ENCODE assay signal across 9 cellular contexts in the genomic region with DNA sequence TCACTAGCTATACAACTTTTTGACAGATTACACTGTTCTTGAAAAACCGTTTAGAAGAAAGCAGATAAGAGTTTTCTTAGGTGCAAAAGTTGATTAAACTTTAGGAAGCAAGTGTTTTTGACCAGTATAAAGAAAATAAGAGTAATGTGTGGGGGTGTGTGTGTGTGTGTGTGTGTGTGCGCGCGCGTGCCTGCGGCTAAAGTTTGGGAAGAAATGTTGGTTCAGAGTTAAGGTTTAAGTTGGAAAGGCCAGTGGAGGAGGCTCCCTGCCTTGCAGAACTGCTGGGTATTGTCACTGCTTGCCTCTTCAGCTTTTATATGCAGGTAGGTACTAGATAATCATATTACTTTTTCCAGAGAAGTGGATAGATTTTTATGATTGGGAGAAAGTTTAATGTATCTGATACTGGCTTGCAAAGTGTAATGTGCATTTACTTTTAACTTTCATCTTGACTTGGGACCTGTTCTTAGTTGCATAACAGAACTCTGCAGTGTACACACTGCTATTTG. TPM values are rescaled to one million over a fixed set of nuclear protein-coding genes. Genes with fewer than 3 reads are reported as not detected.
DNase-seq lines count a peak whose midpoint lies in the region; ATAC-seq, FAIRE-seq and TF ChIP-seq lines count a peak whose summit lies in the region.
"Had no signal": no experiment of that assay in that cellular context is flagged by ENCODE, and none has a peak within 500 bp of the region (broad histone marks: within the 10 kb centered on the region; RNA-seq: fewer than 3 reads in every experiment).

No MANE protein-coding gene starts in this region.

- 85% methylated on average over 6 of the region's 6 CpGs; no CpG with 5 or more reads in 1 of the 2 experiments for WGBS in H1 (ENCODE audit: extremely low coverage in 1 of 2, insufficient coverage in 1 of 2, insufficient read length in 1 of 2, insufficient replicate concordance in 2 of 2, low coverage in 1 of 2, low lambda C conversion rate in 2 of 2, missing lambda C conversion rate in 1 of 2), 2 experiments

- H4K8ac ChIP-seq in H1 (ENCODE audit: extremely low read depth, insufficient read depth, low read length): no peak overlapping the region

- no peaks in the 10 kb centered on the region for H3K9me3 ChIP-seq in DND-41 (ENCODE audit: insufficient read depth, low read length, severe bottlenecking)
- H3K9me3 ChIP-seq in H1 (ENCODE audit: insufficient read depth in 2 of 2, low read depth in 1 of 2, low read length in 1 of 2): no peaks in the 10 kb centered on the region; a peak in 1 of 4 replicates
- no peaks in the 10 kb centered on the region for H3K9me3 ChIP-seq in parathyroid adenoma (ENCODE audit: control insufficient read depth, low read length)

- no peak for FAIRE-seq in H1 (lab: Jason Lieb, UNC)

- H4K5ac ChIP-seq in H1 (ENCODE audit: insufficient read length, low read depth, low read length): no peak overlapping the region

- no peaks in the 10 kb centered on the region for H3K27me3 ChIP-seq in DND-41 (ENCODE audit: insufficient read depth, low read length, poor library complexity)
- peaks cover 0 to 14% (median 7%) of the 10 kb centered on the region in 4 experiments; a peak in 4 of 7 replicates for H3K27me3 ChIP-seq in H1 (replicated peaks in 1 of 4; ENCODE audit: control insufficient read depth in 3 of 4, extremely low read depth in 1 of 4, insufficient read depth in 3 of 4, low read length in 3 of 4)
- no peaks in the 10 kb centered on the region for H3K27me3 ChIP-seq in parathyroid adenoma (ENCODE audit: control insufficient read depth, insufficient read depth, low read length)

- no peak overlapping the region for H3K14ac ChIP-seq in H1 (ENCODE audit: insufficient read length)

- no peak overlapping the region for H2BK5ac ChIP-seq in H1 (ENCODE audit: low read depth, low read length)

- no peak for TF ChIP-seq RAD21 in H1 (IDR thresholded peaks at IDR 0.05 in 1 of 2, conservative IDR thresholded peaks at IDR 0.05 in 1 of 2; ENCODE audit: low read depth in 2 of 2, low read length in 2 of 2)

- no peak overlapping the region for H3K4ac ChIP-seq in H1 (replicated peaks; ENCODE audit: insufficient read length, low read depth, low read length)

- H4K20me1 ChIP-seq in DND-41 (ENCODE audit: insufficient read depth, low read length) (peaks cover 50% of the 10 kb centered on the region), H1 (replicated peaks in 1 of 2; ENCODE audit: control insufficient read depth in 1 of 2, insufficient read depth in 2 of 2, low read length in 2 of 2) (peaks cover 0 to 4% of the 10 kb centered on the region in 2 experiments)

- TF ChIP-seq EP300 in H1 (IDR thresholded peaks at IDR 0.05; ENCODE audit: borderline replicate concordance in 1 of 2, low read depth in 2 of 2, low read length in 2 of 2): no peak

- H3K79me2 ChIP-seq in DND-41 (ENCODE audit: insufficient read depth, low read length): peaks cover 69% of the 10 kb centered on the region
- peaks cover 0 to 26% of the 10 kb centered on the region in 2 experiments; a peak in 2 of 4 replicates for H3K79me2 ChIP-seq in H1 (ENCODE audit: control insufficient read depth in 1 of 2, insufficient read depth in 2 of 2, low read length in 2 of 2)
- H3K79me2 ChIP-seq in parathyroid adenoma: peaks cover 51% of the 10 kb centered on the region

- TF ChIP-seq CTCF in DND-41 (IDR thresholded peaks at IDR 0.05; ENCODE audit: borderline replicate concordance, extremely low read depth, low read length, poor library complexity, severe bottlenecking): no peak
- no peak for TF ChIP-seq CTCF in H1 (IDR thresholded peaks at IDR 0.05; ENCODE audit: control extremely low read depth in 1 of 3, insufficient read depth in 1 of 3, low read depth in 1 of 3, low read length in 3 of 3)
- no peak for TF ChIP-seq CTCF in parathyroid adenoma (IDR thresholded peaks at IDR 0.05)

- POLR2A ChIA-PET in H1 (lab: Charles Lee; ENCODE audit: partially characterized antibody): interaction anchor here (0.6 kb wide), 1 partner anchor 148 kb away, joined by 3 read pairs; no protein-coding TSS in a partner anchor

- H3K4me1 ChIP-seq in DND-41 (ENCODE audit: insufficient read depth, low read length) (peaks cover 47% of the 10 kb centered on the region), H1 (replicated peaks in 1 of 4; ENCODE audit: control insufficient read depth in 3 of 4, insufficient read depth in 4 of 4, low read length in 3 of 4) (peaks cover 0 to 9% (median under 1%) of the 10 kb centered on the region in 4 experiments; a peak in 2 of 7 replicates), parathyroid adenoma (peaks cover 15% of the 10 kb centered on the region)

- H2AFZ ChIP-seq in DND-41 (ENCODE audit: low read depth, low read length) (no peak overlapping the region), H1 (ENCODE audit: low read length) (no peak overlapping the region), parathyroid adenoma (no peak overlapping the region)

- peaks cover 11% of the 10 kb centered on the region for H3K36me3 ChIP-seq in DND-41 (ENCODE audit: insufficient read depth, low read length)
- no peaks in the 10 kb centered on the region for H3K36me3 ChIP-seq in H1 (ENCODE audit: control insufficient read depth in 2 of 4, insufficient read depth in 4 of 4, low read length in 3 of 4)
- H3K36me3 ChIP-seq in parathyroid adenoma (ENCODE audit: control insufficient read depth, insufficient read depth, low read length): no peaks in the 10 kb centered on the region

- no peak overlapping the region for H2BK15ac ChIP-seq in H1 (ENCODE audit: low read length)

- no peak overlapping the region for H2BK12ac ChIP-seq in H1 (ENCODE audit: low read depth, low read length)

- peak overlapping the region; percentile 84 for H3K27ac ChIP-seq in DND-41 (ENCODE audit: low read length)
- H3K27ac ChIP-seq in H1 (ENCODE audit: low read depth, low read length): no peak overlapping the region
- no peak overlapping the region for H3K27ac ChIP-seq in parathyroid adenoma

- H4K91ac ChIP-seq in H1 (replicated peaks; ENCODE audit: insufficient read length, low read length): no peak overlapping the region

- CTCF ChIA-PET in H1 (lab: Charles Lee; ENCODE audit: partially characterized antibody): interaction anchor here (0.7 to 2.8 kb wide), 5 partner anchors 13 to 183 kb away, joined by 3 to 13 read pairs (median 4); no protein-coding TSS in a partner anchor

- no peak overlapping the region for H2BK20ac ChIP-seq in H1 (ENCODE audit: low read length)

- no peak overlapping the region for H2BK120ac ChIP-seq in H1 (replicated peaks; ENCODE audit: low read depth, low read length)

- H3K23ac ChIP-seq in H1 (ENCODE audit: insufficient read length): no peak overlapping the region

- H3K56ac ChIP-seq in H1 (replicated peaks; ENCODE audit: insufficient read length, low read depth, low read length): no peak overlapping the region

- H3K18ac ChIP-seq in H1 (ENCODE audit: extremely low read depth, low read length): no peak overlapping the region

- DNase-seq in DND-41: no peak
- DNase-seq in OCI-M1 (lab: John Stamatoyannopoulos, UW): peak; percentile 52
- no peak for DNase-seq in H1 (ENCODE audit: low read depth in 1 of 2, low spot score in 2 of 2)
- DNase-seq in CD1c-positive myeloid dendritic cell (ENCODE audit: extremely low spot score): no peak
- DNase-seq in stimulated activated CD4-positive, alpha-beta T cell treated with anti-CD3 and anti-CD28 coated beads, Interleukin-2, amount 100 ng/mL, for 48 hours: no peak
- DNase-seq: GOT3 had no signal

- H3K23me2 ChIP-seq in H1 (ENCODE audit: low read depth, low read length): peaks cover 6% of the 10 kb centered on the region; the same call in 1 of the 2 replicates

- TF ChIP-seq POLR2A in H1 (IDR thresholded peaks at IDR 0.05; ENCODE audit: control extremely low read depth in 1 of 2, low read depth in 2 of 2, low read length in 2 of 2): no peak

- H3K79me1 ChIP-seq in H1 (ENCODE audit: low read depth, low read length): no peaks in the 10 kb centered on the region; the same call in 1 of the 2 replicates

- H3K4me2 ChIP-seq in DND-41 (ENCODE audit: insufficient read depth, low read length): peak overlapping the region; percentile 82
- peak overlapping the region; percentile 94 to 99; a peak in 3 of 4 replicates for H3K4me2 ChIP-seq in H1 (ENCODE audit: insufficient read depth in 1 of 2, low read depth in 2 of 2, low read length in 2 of 2)
- peak overlapping the region; percentile 77 for H3K4me2 ChIP-seq in parathyroid adenoma (ENCODE audit: low read length)

- H3K4me3 ChIP-seq in DND-41 (ENCODE audit: low read depth in 1 of 2, low read length in 2 of 2) (peak overlapping the region; percentile 72 to 91), H1 (ENCODE audit: extremely low read depth in 1 of 4, insufficient read depth in 2 of 4, low read depth in 3 of 4, low read length in 4 of 4) (peak overlapping the region in 1 of 4 experiments; percentile 96; a peak in 3 of 8 replicates), parathyroid adenoma (ENCODE audit: low read depth, low read length) (peak overlapping the region; percentile 91)

- ATAC-seq in DND-41 (ENCODE audit: insufficient read depth, low read depth) (no peak), HG03378 (IDR thresholded peaks at IDR 0.05; ENCODE audit: unreplicated experiment) (no peak), HG03571 (IDR thresholded peaks at IDR 0.05; ENCODE audit: unreplicated experiment) (no peak)

- H2AK5ac ChIP-seq in H1 (ENCODE audit: low read depth, low read length): no peak overlapping the region

- H3K9ac ChIP-seq in DND-41 (ENCODE audit: low read depth, low read length) (peak overlapping the region; percentile 81), H1 (replicated peaks in 1 of 4; ENCODE audit: extremely low read depth in 1 of 4, low read depth in 3 of 4, low read length in 3 of 4) (no peak overlapping the region), parathyroid adenoma (no peak overlapping the region)

TF ChIP-seq in H1, 55 proteins besides CTCF, POLR2A, EP300 and RAD21 (continues in another document):
- TF ChIP-seq BACH1 (IDR thresholded peaks at IDR 0.05; ENCODE audit: low read length) (no peak), EZH2 (IDR thresholded peaks at IDR 0.05; ENCODE audit: low read depth, low read length, severe bottlenecking) (no peak)

RNA-seq across cellular contexts. Expression of gene PIK3R1, which starts 2.0 kb away (rescaled TPM):
- 10.5 and 13.7 TPM in 2 replicates for total RNA-seq in H1 (2021; fragmentation: NEBNext Ultra II Directional; extraction: Animal tissue kit (Norgen Biotek cat#: 25700))
- polyA plus RNA-seq in H1 (2011; rRNA removed): 1.8 and 2.3 TPM in 2 replicates
- polyA plus RNA-seq in H1 (2011; cell fraction: cytosol; rRNA removed): 2.6 TPM
- 4.1 TPM for polyA plus RNA-seq in H1 (2011; cell fraction: nucleus; rRNA removed)
- polyA plus RNA-seq in H1 (2012, experiment 1 of 2): 4.4 to 6.4 TPM (median 5.7 TPM) in 4 replicates
- 1.2 TPM for polyA plus RNA-seq in H1 (2012, experiment 2 of 2)
- 6.9 TPM for polyA plus RNA-seq in H1 (2013, experiment 1 of 2)
- 7.3 TPM for polyA plus RNA-seq in H1 (2013, experiment 2 of 2)
- polyA minus RNA-seq in H1 (2011; rRNA and poly(A)+ RNA removed): 13.0 and 13.9 TPM in 2 replicates
- polyA minus RNA-seq in H1 (2011; cell fraction: cytosol; rRNA and poly(A)+ RNA removed): 7.8 TPM
- 13.1 TPM for polyA minus RNA-seq in H1 (2011; cell fraction: nucleus; rRNA and poly(A)+ RNA removed)
